Comparison of ENCODE assay signal across 8 cellular contexts in the genomic region with DNA sequence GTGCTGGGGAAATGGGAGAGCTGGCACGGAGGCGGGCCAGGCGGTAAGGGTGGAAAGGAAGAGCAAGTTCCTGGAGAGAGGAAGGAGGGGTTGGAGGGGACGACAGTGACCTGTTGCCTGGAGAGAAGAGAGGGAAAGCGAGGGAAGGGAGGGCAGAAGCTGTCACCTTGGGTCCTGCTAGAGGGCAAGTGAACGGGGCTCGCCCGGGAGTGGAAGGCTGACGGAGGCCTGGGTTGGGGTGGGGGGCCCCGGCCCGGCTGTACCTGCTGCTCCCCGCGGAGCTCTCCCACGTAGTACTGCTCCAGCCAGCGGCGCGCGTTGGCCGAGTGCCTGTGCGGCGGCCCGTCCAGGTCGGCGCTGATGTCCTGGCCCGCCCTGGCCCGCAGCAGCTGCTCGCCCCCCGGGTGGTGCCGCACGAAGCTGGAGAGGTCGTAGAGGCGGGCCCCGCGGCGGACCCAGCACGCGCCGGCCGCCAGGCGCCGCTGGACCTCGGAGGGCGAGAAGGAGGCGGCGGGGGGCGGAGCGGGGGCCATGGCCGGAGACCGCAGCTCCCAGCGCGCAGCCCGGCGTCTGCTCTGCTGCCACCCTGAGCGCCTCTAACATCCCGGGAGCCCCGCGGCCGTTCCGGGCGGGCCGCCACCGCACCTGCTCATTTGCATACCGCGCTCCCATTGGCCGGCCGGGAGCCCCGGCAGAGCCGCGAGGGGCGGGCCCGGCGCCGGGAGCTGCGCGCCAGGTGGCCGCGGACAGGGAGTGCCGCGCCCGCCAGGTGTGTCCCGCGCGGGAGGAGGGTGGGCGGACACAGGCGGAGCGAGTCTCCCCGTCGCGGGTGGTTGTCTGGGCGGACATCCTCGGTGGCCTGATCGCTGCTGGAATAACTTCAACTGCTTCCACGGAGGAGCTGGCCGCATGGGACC. TPM values are rescaled to one million over a fixed set of nuclear protein-coding genes. Genes with fewer than 3 reads are reported as not detected.
DNase-seq lines count a peak whose midpoint lies in the region; ATAC-seq lines count a peak whose summit lies in the region.

A gene with protein sequence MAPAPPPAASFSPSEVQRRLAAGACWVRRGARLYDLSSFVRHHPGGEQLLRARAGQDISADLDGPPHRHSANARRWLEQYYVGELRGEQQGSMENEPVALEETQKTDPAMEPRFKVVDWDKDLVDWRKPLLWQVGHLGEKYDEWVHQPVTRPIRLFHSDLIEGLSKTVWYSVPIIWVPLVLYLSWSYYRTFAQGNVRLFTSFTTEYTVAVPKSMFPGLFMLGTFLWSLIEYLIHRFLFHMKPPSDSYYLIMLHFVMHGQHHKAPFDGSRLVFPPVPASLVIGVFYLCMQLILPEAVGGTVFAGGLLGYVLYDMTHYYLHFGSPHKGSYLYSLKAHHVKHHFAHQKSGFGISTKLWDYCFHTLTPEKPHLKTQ (minus strand): TSS at position 598 of the 917 bp plus-strand sequence. CDS start 65 bp downstream, at position 533.

- H3K27ac ChIP-seq in CD4-positive, alpha-beta memory T cell (ENCODE audit: low read depth, low read length), result no peak within 1 kb of the TSS
- H3K27ac ChIP-seq in mucosa of rectum (ENCODE audit: low read depth in 2 of 2, low read length in 2 of 2), result peak within 1 kb of the TSS; percentile 90 to 96

- POLR2A ChIA-PET in CD4-positive, alpha-beta memory T cell (lab: Charles Lee; ENCODE audit: partially characterized antibody), result interaction anchor here (1.6 kb wide), 1 partner anchor 74 kb away, joined by 6 read pairs; a partner anchor contains a TSS

- peak within 1 kb of the TSS; percentile 86 to 96 for H3K9ac ChIP-seq in mucosa of rectum (ENCODE audit: low read depth in 1 of 2, low read length in 2 of 2)

- peaks cover 8% of the 10 kb centered on the region for H3K27me3 ChIP-seq in CD4-positive, alpha-beta memory T cell (ENCODE audit: insufficient read depth, low read length)
- peaks cover 3% of the 10 kb centered on the region in 2 donors for H3K27me3 ChIP-seq in mucosa of rectum (ENCODE audit: control insufficient read depth in 2 of 2, insufficient read depth in 2 of 2, low read length in 2 of 2)

- H3K36me3 Mint-ChIP-seq in CD4-positive, alpha-beta memory T cell, result no peaks in the 10 kb centered on the region

- H3K4me3 Mint-ChIP-seq in CD4-positive, alpha-beta memory T cell, result peak within 1 kb of the TSS; percentile 59 to 81 (median 76)

- peaks cover 20 to 33% of the 10 kb centered on the region in 2 donors for H3K27me3 Mint-ChIP-seq in CD4-positive, alpha-beta memory T cell

- peaks cover 10% of the 10 kb centered on the region for H3K4me1 ChIP-seq in CD4-positive, alpha-beta memory T cell (ENCODE audit: insufficient read depth, low read length)
- H3K4me1 ChIP-seq in mucosa of rectum (ENCODE audit: control insufficient read depth in 2 of 2, insufficient read depth in 2 of 2, low read length in 2 of 2), result peaks cover 5 to 22% of the 10 kb centered on the region in 2 donors

- peak within 1 kb of the TSS in 3 of 7 donors; percentile 35 to 73 (median 52) for H3K27ac Mint-ChIP-seq in CD4-positive, alpha-beta memory T cell

- no peaks in the 10 kb centered on the region for H3K9me3 Mint-ChIP-seq in CD4-positive, alpha-beta memory T cell

- peaks cover 9 to 14% (median 12%) of the 10 kb centered on the region in 4 donors for H3K4me1 Mint-ChIP-seq in CD4-positive, alpha-beta memory T cell

- no peaks in the 10 kb centered on the region for H3K9me3 ChIP-seq in CD4-positive, alpha-beta memory T cell (ENCODE audit: control insufficient read depth in 1 of 2, low read length in 2 of 2)
- no peaks in the 10 kb centered on the region for H3K9me3 ChIP-seq in mucosa of rectum (ENCODE audit: control insufficient read depth in 2 of 2, low read length in 2 of 2)

- DNase-seq in CD4-positive, alpha-beta memory T cell, result peak; percentile 62 to 75 (median 66)
- DNase-seq in NCI-H748 treated with DMSO at 0.1 percent for 48 hours (lab: John Stamatoyannopoulos, UW), result peak; percentile 63
- peak; percentile 4 for DNase-seq in activated CD8-positive, alpha-beta memory T cell treated with anti-CD3 and anti-CD28 coated beads, Interleukin-2, amount 50 U/mL, for 1 hour (ENCODE audit: extremely low read depth)
- DNase-seq in epidermal melanocyte (ENCODE audit: insufficient read length, low spot score), result peak; percentile 68
- DNase-seq in stimulated activated CD8-positive, alpha-beta memory T cell treated with anti-CD3 and anti-CD28 coated beads, Interleukin-7, amount 100 ng/mL, for 24 hours (ENCODE audit: low read depth), result peak; percentile 18

- CTCF ChIA-PET in CD4-positive, alpha-beta memory T cell (lab: Charles Lee; ENCODE audit: partially characterized antibody), result interaction anchor here (0.9 kb wide), 1 partner anchor 9 kb away, joined by 3 read pairs; no protein-coding TSS in a partner anchor

- H3K36me3 ChIP-seq in CD4-positive, alpha-beta memory T cell (ENCODE audit: insufficient read depth, low read length), result no peaks in the 10 kb centered on the region
- H3K36me3 ChIP-seq in mucosa of rectum (ENCODE audit: control insufficient read depth in 2 of 2, insufficient read depth in 2 of 2, low read length in 2 of 2), result no peaks in the 10 kb centered on the region

- peak within 1 kb of the TSS in 1 of 2 donors; percentile 15 for H3K4me3 ChIP-seq in CD4-positive, alpha-beta memory T cell (ENCODE audit: low read length in 2 of 2)
- peak within 1 kb of the TSS; percentile 82 to 87 for H3K4me3 ChIP-seq in mucosa of rectum (ENCODE audit: low read length in 2 of 2)

- intact Hi-C loops in CD4-positive, alpha-beta memory T cell (cut with micrococcal nuclease), result no loop called here

- ATAC-seq in GM19438 (IDR thresholded peaks at IDR 0.05; ENCODE audit: low read depth, unreplicated experiment), result peak; percentile 94
- ATAC-seq in HG03521 (IDR thresholded peaks at IDR 0.05; ENCODE audit: unreplicated experiment), result peak; percentile 82

RNA-seq across cellular contexts. Expression of the gene that starts here (rescaled TPM):
- total RNA-seq in CD4-positive, alpha-beta memory T cell, result under 1 TPM in 1 of 2 experiments, not detected in 1; 0.17 TPM
- under 1 TPM in 1 of 2 donors, not detected in 1; 0.21 TPM for polyA plus RNA-seq in CD4-positive, alpha-beta memory T cell

Comparison
In these comparisons a context has a peak if more than half of its experiments do, and no peak if none do; other contexts are left out.
1. Peak in DNase-seq in CD4-positive, alpha-beta memory T cell; RNA of the gene not detected or under 1 TPM.
2. DNase-seq: peak in every context shown above with its lines; median percentile 68 in epidermal melanocyte; 66 in CD4-positive, alpha-beta memory T cell; 63 in NCI-H748 treated with DMSO at 0.1 percent for 48 hours; 18 in stimulated activated CD8-positive, alpha-beta memory T cell treated with anti-CD3 and anti-CD28 coated beads, Interleukin-7, amount 100 ng/mL, for 24 hours; 4 in activated CD8-positive, alpha-beta memory T cell treated with anti-CD3 and anti-CD28 coated beads, Interleukin-2, amount 50 U/mL, for 1 hour.